8 cellular contexts compared by ENCODE assay signal in the genomic region with DNA sequence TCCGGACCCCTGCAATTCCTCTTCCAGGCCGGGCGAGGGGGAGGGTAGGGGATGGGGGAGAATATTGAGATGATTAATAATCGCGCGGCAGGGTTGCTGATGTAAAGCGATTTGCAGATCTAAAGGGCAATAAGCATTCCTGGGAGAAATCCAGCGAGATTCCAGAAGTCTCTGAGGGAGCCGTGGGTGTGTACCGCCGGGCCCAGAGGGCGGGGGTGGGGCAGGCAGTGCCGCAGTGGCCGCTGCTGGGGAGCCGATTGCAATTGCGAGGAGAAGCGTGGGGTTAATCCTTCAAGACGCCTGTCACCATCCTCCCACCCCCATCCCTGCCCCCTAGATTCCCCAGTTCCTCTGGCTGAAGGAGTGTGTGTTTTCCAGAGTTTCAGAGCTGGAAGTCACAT.
DNase-seq lines count a peak whose midpoint lies in the region; ATAC-seq lines count a peak whose summit lies in the region.

No MANE protein-coding gene starts in this region.

- intact Hi-C loops in posterior cingulate gyrus (cut with DNase I), result loop anchor here (2.0 to 10.0 kb wide), 3 partner anchors 16 to 118 kb away; partner anchors contain the start of genes FOS and TMED10

- DNase-seq in DMS114 treated with DMSO at 0.1 percent for 48 hours (lab: John Stamatoyannopoulos, UW; ENCODE audit: unreplicated experiment) (peak; percentile 23), LoVo (ENCODE audit: low spot score) (peak; percentile 81), anterior cingulate cortex (lab: John Stamatoyannopoulos, UW) (peak in 34 of 58 donors; percentile 12 to 74 (median 40)), hepatic stellate cell (ENCODE audit: low spot score) (peak; percentile 85), posterior cingulate gyrus (peak in 7 of 10 donors; percentile 47 to 92 (median 61)), GM19240 (ENCODE audit: insufficient read length, low spot score) (no peak)
- DNase-seq in stimulated activated CD4-positive, alpha-beta T cell treated with anti-CD3 and anti-CD28 coated beads, Interleukin-4, amount 100 ng/mL, for 1 hour, result no peak

- ATAC-seq in GM18520 (IDR thresholded peaks at IDR 0.05; ENCODE audit: unreplicated experiment), result no peak

Comparison
In these comparisons a context has a peak if more than half of its experiments do, and no peak if none do; other contexts are left out.
1. DNase-seq: peak in DMS114 treated with DMSO at 0.1 percent for 48 hours (single experiment), LoVo (single experiment), anterior cingulate cortex (34 of 58), hepatic stellate cell (single experiment) and posterior cingulate gyrus (7 of 10); none in GM19240 (single experiment) and stimulated activated CD4-positive, alpha-beta T cell treated with anti-CD3 and anti-CD28 coated beads, Interleukin-4, amount 100 ng/mL, for 1 hour (single experiment).